In the genomic region with DNA sequence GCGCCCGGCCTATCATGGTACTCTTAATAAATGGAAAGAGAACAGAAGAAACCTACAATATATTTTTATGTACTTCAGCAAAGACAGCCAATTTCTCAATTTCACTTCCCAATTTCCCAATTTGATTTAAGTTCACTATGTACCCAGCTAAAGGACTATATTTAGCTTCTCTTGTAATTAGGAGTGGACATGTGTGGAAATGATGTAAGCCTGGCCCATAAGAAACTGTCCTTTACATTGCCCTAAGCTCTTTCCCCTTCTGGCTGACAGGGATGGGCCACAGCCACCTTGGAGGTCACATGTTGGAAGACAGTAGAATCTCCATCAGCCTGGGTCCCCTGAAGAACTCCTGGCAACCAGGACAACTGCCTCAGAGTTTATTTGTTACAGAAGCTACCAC, we compare ENCODE assay signal across 21 cellular contexts. TPM values are rescaled to one million over a fixed set of nuclear protein-coding genes. Genes with fewer than 3 reads are reported as not detected.
DNase-seq lines count a peak whose midpoint lies in the region; ATAC-seq, FAIRE-seq and TF ChIP-seq lines count a peak whose summit lies in the region.
"Had no signal": no experiment of that assay in that cellular context is flagged by ENCODE, and none has a peak within 500 bp of the region (broad histone marks: within the 10 kb centered on the region; RNA-seq: fewer than 3 reads in every experiment).

No MANE protein-coding gene starts in this region.

- WGBS in psoas muscle, 3 donors: 85 to 98% (median 89%) methylated on average over 2 of the region's 2 CpGs

- TF ChIP-seq POLR2A in GM12892 (IDR thresholded peaks at IDR 0.05; ENCODE audit: low read depth, low read length): no peak

- no peaks in the 10 kb centered on the region for H3K9me3 ChIP-seq in psoas muscle
- H3K9me3 ChIP-seq: Caco-2, HAP-1 had no signal

- peaks cover 8% of the 10 kb centered on the region for H3K4me1 ChIP-seq in psoas muscle
- H3K4me1 ChIP-seq: Caco-2 had no signal

- H3K4me3 ChIP-seq in choroid plexus epithelial cell (ENCODE audit: low read depth, low read length) (no peak overlapping the region), psoas muscle (no peak overlapping the region)
- H3K4me3 ChIP-seq: HAP-1, smooth muscle cell had no signal

- TF ChIP-seq CTCF in choroid plexus epithelial cell (conservative IDR thresholded peaks at IDR 0.05; ENCODE audit: low read depth, low read length) (no peak), psoas muscle (IDR thresholded peaks at IDR 0.05) (no peak)

- peaks cover 7 to 100% of the 10 kb centered on the region in 2 donors for H3K36me3 ChIP-seq in psoas muscle (ENCODE audit: insufficient read depth in 1 of 2, low read depth in 1 of 2)

- no peak overlapping the region for H3K27ac ChIP-seq in psoas muscle
- H3K27ac ChIP-seq: 22Rv1 had no signal

- peak in 3 of 4 donors; percentile 70 to 91 (median 85) for ATAC-seq in psoas muscle
- no peak for ATAC-seq in HG03460 (IDR thresholded peaks at IDR 0.05; ENCODE audit: unreplicated experiment)
- ATAC-seq: Panc1 had no signal

- H3K27me3 ChIP-seq in psoas muscle (ENCODE audit: insufficient read depth in 3 of 3, low read length in 2 of 3): no peaks in the 10 kb centered on the region

- intact Hi-C loops in psoas muscle (cut with DNase I): no loop called here

- DNase-seq in SIG-M5 treated with dmso at 0.1 percent for 504 hours (lab: John Stamatoyannopoulos, UW; ENCODE audit: unreplicated experiment): peak; percentile 69
- DNase-seq in SIG-M5 (lab: John Stamatoyannopoulos, UW): no peak
- peak; percentile 14 for DNase-seq in choroid plexus epithelial cell (ENCODE audit: low read depth)
- no peak for DNase-seq in psoas muscle
- DNase-seq in GM12892 (ENCODE audit: insufficient read length): no peak
- DNase-seq: activated CD4-positive, CD25-positive, alpha-beta regulatory T cell treated with anti-CD3 and anti-CD28 coated beads, Interleukin-2, amount 50 U/mL, for 72 hours; activated CD8-positive, alpha-beta memory T cell treated with anti-CD3 and anti-CD28 coated beads for 24 hours; activated T-cell treated with anti-CD3 and anti-CD28 coated beads, Interleukin-2, amount 50 U/mL, for 48 hours; Caco-2; kidney; NCI-H146; NCI-H2171 treated with DMSO at 0.1 percent for 48 hours; NCI-H774; nephron progenitor cell; stimulated activated CD4-positive, alpha-beta T cell treated with anti-CD3 and anti-CD28 coated beads, Interleukin-4, amount 100 ng/mL, for 1 hour had no signal

- FAIRE-seq in GM12892 (lab: Jason Lieb, UNC): no peak
- FAIRE-seq: endometrium had no signal

RNA-seq across cellular contexts. Expression of a gene that starts 6.2 kb away (rescaled TPM):
- 10 to 100 TPM in 2 of 4 donors, 1 to 10 TPM in 2; 7.5 to 15.6 (median 10.1) TPM for total RNA-seq in psoas muscle
- polyA plus RNA-seq in psoas muscle: 10 to 100 TPM in 2 of 3 donors, 1 to 10 TPM in 1; 6.0 to 13.0 (median 11.0) TPM
- 15.3 TPM for polyA plus RNA-seq in GM12892 (2012; ENCODE audit: missing spikeins)

RNA-seq across cellular contexts. Expression of a gene that starts 11.5 kb away (rescaled TPM):
- total RNA-seq in psoas muscle: 1 to 10 TPM; 3.8 to 5.4 (median 4.4) TPM
- 1 to 10 TPM; 3.1 to 4.3 (median 3.3) TPM for polyA plus RNA-seq in psoas muscle
- polyA plus RNA-seq in GM12892 (2012; ENCODE audit: missing spikeins): 14.6 TPM

RNA-seq across cellular contexts. Expression of a gene that starts 41.1 kb away (rescaled TPM):
- total RNA-seq in psoas muscle: 100 to 1,000 TPM; 147 to 198 (median 182) TPM
- polyA plus RNA-seq in psoas muscle: 100 to 1,000 TPM in 2 of 3 donors, 10 to 100 TPM in 1; 98.8 to 311 (median 197) TPM
- 54.5 TPM for polyA plus RNA-seq in GM12892 (2012; ENCODE audit: missing spikeins)

Comparison
In these comparisons a context has a peak if more than half of its experiments do, and no peak if none do; other contexts are left out.
1. DNase-seq: peak in SIG-M5 treated with dmso at 0.1 percent for 504 hours (single experiment) and choroid plexus epithelial cell (single experiment); none in SIG-M5 (single experiment), psoas muscle (0 of 2) and GM12892 (single experiment).